ENCODE assay signal across 14 cellular contexts in the genomic region with DNA sequence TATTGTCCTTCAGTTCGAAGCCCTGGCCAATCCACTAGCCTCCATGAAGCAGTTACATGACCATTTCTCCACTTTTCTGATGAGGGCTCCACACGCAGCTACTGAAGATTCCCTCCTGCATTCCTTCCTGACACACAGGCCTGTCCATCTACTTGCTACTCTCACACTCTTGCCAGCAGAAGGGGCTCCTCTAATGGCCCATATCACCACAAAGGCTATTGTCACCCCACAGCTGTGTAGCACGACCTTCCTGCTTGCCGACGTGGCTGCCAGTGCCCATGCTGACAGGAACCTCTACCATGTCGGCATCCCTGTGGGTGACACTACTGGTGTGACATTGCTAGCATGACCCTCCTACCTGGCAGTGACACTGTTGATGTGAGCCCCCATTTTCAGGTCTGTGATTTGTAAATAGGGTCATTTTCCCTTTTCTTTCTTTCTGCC.
DNase-seq lines count a peak whose midpoint lies in the region; ATAC-seq and TF ChIP-seq lines count a peak whose summit lies in the region.
"Had no signal": no experiment of that assay in that cellular context is flagged by ENCODE, and none has a peak within 500 bp of the region (broad histone marks: within the 10 kb centered on the region; RNA-seq: fewer than 3 reads in every experiment).

No MANE protein-coding gene starts in this region.

- no peak overlapping the region for H3K4me2 ChIP-seq in H9 (ENCODE audit: insufficient read depth, insufficient read length, low read length)

- no peaks in the 10 kb centered on the region for H4K20me1 ChIP-seq in H9 (ENCODE audit: control insufficient read depth, insufficient read depth, insufficient read length)

- H4K91ac ChIP-seq in H9 (ENCODE audit: insufficient read length, low read depth, low read length): no peak overlapping the region

- H3K4me1 ChIP-seq in H9 (ENCODE audit: insufficient read depth, low read length) (no peaks in the 10 kb centered on the region), Panc1 (ENCODE audit: control insufficient read depth, insufficient read depth, low read length) (no peaks in the 10 kb centered on the region), psoas muscle (no peaks in the 10 kb centered on the region), A673 (ENCODE audit: insufficient read depth, low read length, poor library complexity, severe bottlenecking) (no peaks in the 10 kb centered on the region)
- H3K4me1 ChIP-seq: colonic mucosa had no signal

- H2BK12ac ChIP-seq in H9 (ENCODE audit: insufficient read length, low read depth, low read length): no peak overlapping the region

- H3K14ac ChIP-seq in H9 (ENCODE audit: insufficient read depth, low read length): no peak overlapping the region

- in situ Hi-C loops in Panc1 (cut with HindIII; ENCODE audit: low pct_unique_long_range_greater_than_20kb, low sequenced_read_pairs): no loop called here

- peaks cover 41 to 67% (median 47%) of the 10 kb centered on the region in 3 experiments for H3K36me3 Mint-ChIP-seq in H9 (ENCODE audit: insufficient read depth in 1 of 3, low read depth in 3 of 3)
- H3K36me3 Mint-ChIP-seq: activated naive CD8-positive, alpha-beta T cell treated with anti-CD3 and anti-CD28 coated beads, Interleukin-2, amount 10 ng/mL, durations not matched to agents 7 days and 5 days had no signal

- no peak overlapping the region for H2BK20ac ChIP-seq in H9 (ENCODE audit: low read depth, low read length, poor library complexity, severe bottlenecking)

- no peak overlapping the region for H2AK5ac ChIP-seq in H9 (ENCODE audit: insufficient read length, low read length)

- peaks cover 88 to 90% of the 10 kb centered on the region in 2 experiments for H3K9me3 Mint-ChIP-seq in H9

- H2BK120ac ChIP-seq in H9 (ENCODE audit: low read depth, low read length, poor library complexity, severe bottlenecking): no peak overlapping the region

- H3K27me3 Mint-ChIP-seq in H9 (ENCODE audit: low read depth): peaks cover 11% of the 10 kb centered on the region
- H3K27me3 Mint-ChIP-seq: activated CD4-positive, alpha-beta memory T cell treated with anti-CD3 and anti-CD28 coated beads, Interleukin-2, amount 10 ng/mL, durations not matched to agents 7 days and 5 days; activated naive CD8-positive, alpha-beta T cell treated with anti-CD3 and anti-CD28 coated beads, Interleukin-2, amount 10 ng/mL, durations not matched to agents 7 days and 5 days had no signal

- no CpG with 5 or more reads among the region's 6 CpGs for WGBS in H9 (ENCODE audit: extremely low coverage, insufficient read length, low lambda C conversion rate)
- WGBS in psoas muscle, 3 donors: 51 to 57% (median 56%) methylated on average over 6 of the region's 6 CpGs

- no peak overlapping the region for H2BK5ac ChIP-seq in H9 (ENCODE audit: insufficient read length, low read length)

- no peak for TF ChIP-seq CTCF in H9 (conservative IDR thresholded peaks at IDR 0.05)
- TF ChIP-seq CTCF in Panc1 (IDR thresholded peaks at IDR 0.05): no peak
- TF ChIP-seq CTCF in psoas muscle (IDR thresholded peaks at IDR 0.05): no peak
- TF ChIP-seq CTCF in A673 (conservative IDR thresholded peaks at IDR 0.05; ENCODE audit: low read depth, low read length): no peak

- H3K79me1 ChIP-seq in H9 (ENCODE audit: insufficient read depth, low read depth, low read length, poor library complexity, severe bottlenecking): no peaks in the 10 kb centered on the region

- no peak overlapping the region for H3K27ac ChIP-seq in H9 (ENCODE audit: insufficient read length, low read depth, low read length)
- H3K27ac ChIP-seq in Panc1 (ENCODE audit: low read length): no peak overlapping the region
- H3K27ac ChIP-seq in psoas muscle: no peak overlapping the region
- no peak overlapping the region for H3K27ac ChIP-seq in A673 (ENCODE audit: low read depth, low read length, poor library complexity, severe bottlenecking)
- H3K27ac ChIP-seq: colonic mucosa had no signal

- no peak overlapping the region for H3K4me3 ChIP-seq in Panc1 (ENCODE audit: low read depth in 2 of 2, low read length in 2 of 2)
- H3K4me3 ChIP-seq in psoas muscle: no peak overlapping the region
- H3K4me3 ChIP-seq in A673 (ENCODE audit: low read depth, low read length, poor library complexity, severe bottlenecking): no peak overlapping the region
- H3K4me3 ChIP-seq: colonic mucosa, lung had no signal

- H3K79me2 ChIP-seq in H9 (ENCODE audit: insufficient read depth, low read length): no peaks in the 10 kb centered on the region

- no peak overlapping the region for H3T11ph ChIP-seq in H9 (ENCODE audit: low read length)

- peaks cover 92% of the 10 kb centered on the region for H3K9me3 ChIP-seq in H9 (ENCODE audit: control insufficient read depth, low read depth, low read length)
- no peaks in the 10 kb centered on the region for H3K9me3 ChIP-seq in Panc1 (ENCODE audit: control insufficient read depth, insufficient read depth, low read depth, low read length)
- H3K9me3 ChIP-seq in psoas muscle: no peaks in the 10 kb centered on the region
- H3K9me3 ChIP-seq in A673 (ENCODE audit: low read depth, low read length, poor library complexity, severe bottlenecking): peaks cover 81% of the 10 kb centered on the region
- H3K9me3 ChIP-seq: colonic mucosa had no signal

- intact Hi-C loops in Panc1 (cut with micrococcal nuclease; ENCODE audit: unreplicated experiment): no loop called here
- intact Hi-C loops in left ventricle myocardium superior (cut with micrococcal nuclease): no loop called here
- intact Hi-C loops in psoas muscle (cut with DNase I): no loop called here
- intact Hi-C loops in A673 (cut with micrococcal nuclease; ENCODE audit: unreplicated experiment): no loop called here

- H2BK15ac ChIP-seq in H9 (ENCODE audit: low read depth, low read length): no peak overlapping the region

- H3K4me1 Mint-ChIP-seq in H9: no peaks in the 10 kb centered on the region
- H3K4me1 Mint-ChIP-seq: activated CD4-positive, alpha-beta memory T cell treated with anti-CD3 and anti-CD28 coated beads, Interleukin-2, amount 10 ng/mL, durations not matched to agents 7 days and 5 days; activated naive CD8-positive, alpha-beta T cell treated with anti-CD3 and anti-CD28 coated beads, Interleukin-2, amount 10 ng/mL, durations not matched to agents 7 days and 5 days; IgD-negative memory B cell had no signal

- H3K9ac ChIP-seq in H9 (ENCODE audit: extremely low read depth, insufficient read length, low read length): no peak overlapping the region

- H3K27ac Mint-ChIP-seq in H9: no peak overlapping the region
- H3K27ac Mint-ChIP-seq: activated CD4-positive, alpha-beta memory T cell treated with anti-CD3 and anti-CD28 coated beads, Interleukin-2, amount 10 ng/mL, durations not matched to agents 7 days and 5 days; activated naive CD8-positive, alpha-beta T cell treated with anti-CD3 and anti-CD28 coated beads, Interleukin-2, amount 10 ng/mL, durations not matched to agents 7 days and 5 days; IgD-negative memory B cell; stimulated activated naive CD8-positive, alpha-beta T cell treated with anti-CD3 and anti-CD28 coated beads, Interleukin-15, Interleukin-2, amounts not matched to agents 100 ng/mL and 50 ng/mL, for 24 hours had no signal

- no peak overlapping the region for H4K5ac ChIP-seq in H9 (ENCODE audit: insufficient read length, low read depth, low read length)

- H3K56ac ChIP-seq in H9 (ENCODE audit: insufficient read length, low read depth, low read length): no peak overlapping the region

- BruUV-seq in Panc1 (replicated peaks; lab: Mats Ljungman, UMichigan): no TSS peak
- BruUV-seq in A673 (replicated peaks; lab: Mats Ljungman, UMichigan): no TSS peak

- H3K23ac ChIP-seq in H9 (ENCODE audit: insufficient read length, low read depth, low read length): no peak overlapping the region

- H3K27me3 ChIP-seq in H9 (ENCODE audit: insufficient read depth, low read length) (no peaks in the 10 kb centered on the region), Panc1 (ENCODE audit: control insufficient read depth, insufficient read depth, low read length) (no peaks in the 10 kb centered on the region), psoas muscle (ENCODE audit: insufficient read depth in 3 of 3, low read length in 2 of 3) (peaks cover 11 to 72% (median 17%) of the 10 kb centered on the region in 3 donors), A673 (replicated peaks; ENCODE audit: insufficient read depth, low read depth, low read length, poor library complexity) (no peaks in the 10 kb centered on the region)
- H3K27me3 ChIP-seq: colonic mucosa had no signal

- H4K8ac ChIP-seq in H9 (replicated peaks; ENCODE audit: insufficient read length, low read depth, low read length): no peak overlapping the region

- CTCF ChIA-PET in Panc1 (lab: Charles Lee): no interaction called here
- CTCF ChIA-PET in A673 (lab: Charles Lee): no interaction called here

- H3K18ac ChIP-seq in H9 (ENCODE audit: insufficient read length, low read depth, low read length): no peak overlapping the region

- ATAC-seq in Panc1 (peak; percentile 8), left ventricle myocardium superior (peak; percentile 41), psoas muscle (peak in 3 of 4 donors; percentile 17 to 47 (median 27)), GM19328 (IDR thresholded peaks at IDR 0.05; ENCODE audit: unreplicated experiment) (no peak)

- no peak overlapping the region for H2AFZ ChIP-seq in H9 (ENCODE audit: low read length)

- DNase-seq in H9 (peak; percentile 34), Panc1 (ENCODE audit: low read depth, low spot score) (peak; percentile 70), left ventricle myocardium superior (no peak), psoas muscle (peak in 1 of 2 donors; percentile 60), LoVo (ENCODE audit: low spot score) (no peak), A673 (ENCODE audit: low spot score) (no peak)
- DNase-seq: activated CD4-positive, alpha-beta memory T cell treated with anti-CD3 and anti-CD28 coated beads, Interleukin-2, amount 10 ng/mL, durations not matched to agents 7 days and 5 days; activated naive CD8-positive, alpha-beta T cell treated with anti-CD3 and anti-CD28 coated beads, Interleukin-2, amount 10 ng/mL, durations not matched to agents 7 days and 5 days; colonic mucosa; T-helper 2 cell had no signal

- no peak overlapping the region for H3K4ac ChIP-seq in H9 (ENCODE audit: low read depth, low read length)

- H3K23me2 ChIP-seq in H9 (ENCODE audit: insufficient read length, low read depth, low read length, poor library complexity, severe bottlenecking): peaks cover 4% of the 10 kb centered on the region

- POLR2A ChIA-PET in Panc1 (lab: Charles Lee): no interaction called here
- POLR2A ChIA-PET in A673 (lab: Charles Lee; ENCODE audit: low non-redundant PET): no interaction called here

- no peak overlapping the region; a peak in 1 of 5 replicates for H3K4me3 Mint-ChIP-seq in H9
- H3K4me3 Mint-ChIP-seq: activated CD4-positive, alpha-beta memory T cell treated with anti-CD3 and anti-CD28 coated beads, Interleukin-2, amount 10 ng/mL, durations not matched to agents 7 days and 5 days; activated naive CD8-positive, alpha-beta T cell treated with anti-CD3 and anti-CD28 coated beads, Interleukin-2, amount 10 ng/mL, durations not matched to agents 7 days and 5 days; IgD-negative memory B cell; stimulated activated naive CD8-positive, alpha-beta T cell treated with anti-CD3 and anti-CD28 coated beads, Interleukin-15, Interleukin-2, amounts not matched to agents 100 ng/mL and 50 ng/mL, for 24 hours had no signal

- H3K36me3 ChIP-seq in Panc1 (ENCODE audit: control insufficient read depth, insufficient read depth, low read length) (no peaks in the 10 kb centered on the region), psoas muscle (ENCODE audit: insufficient read depth in 1 of 2, low read depth in 1 of 2) (no peaks in the 10 kb centered on the region), A673 (ENCODE audit: insufficient read depth, low read length, poor library complexity, severe bottlenecking) (no peaks in the 10 kb centered on the region)
- H3K36me3 ChIP-seq: colonic mucosa had no signal

Comparison
In these comparisons a context has a peak if more than half of its experiments do, and no peak if none do; other contexts are left out.
1. DNase-seq: peak in H9 (single experiment) and Panc1 (single experiment); none in left ventricle myocardium superior (single experiment), LoVo (single experiment) and A673 (single experiment).